8 cellular contexts compared by ENCODE assay signal in the genomic region with DNA sequence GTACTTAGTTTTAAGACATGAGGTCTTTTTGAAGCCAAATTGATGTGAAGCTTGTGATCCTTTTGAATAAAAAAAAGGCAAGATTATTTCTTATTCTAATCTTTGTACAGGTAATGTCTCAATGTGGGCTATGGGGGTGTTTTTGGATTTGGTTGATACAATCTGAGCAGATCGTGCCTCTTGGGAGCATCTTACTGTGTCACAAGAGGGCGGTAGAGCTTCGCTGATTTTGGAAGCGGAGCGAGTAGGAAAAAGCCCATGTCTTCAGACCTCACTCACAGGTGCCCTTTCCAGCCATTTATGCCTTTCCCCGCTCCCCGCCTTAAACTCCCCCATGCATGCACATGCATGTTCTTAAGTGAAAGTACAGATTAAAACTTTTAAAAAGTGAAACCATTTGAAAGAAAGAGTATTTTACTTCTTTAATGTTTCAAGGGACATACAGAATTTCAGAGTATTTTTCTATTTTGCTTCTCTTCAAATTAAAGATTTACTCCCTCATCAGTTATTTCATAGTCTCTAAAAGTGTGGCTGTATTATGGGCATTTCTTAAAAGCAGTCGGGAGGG. TPM values are rescaled to one million over a fixed set of nuclear protein-coding genes. Genes with fewer than 3 reads are reported as not detected.
DNase-seq lines count a peak whose midpoint lies in the region; TF ChIP-seq lines count a peak whose summit lies in the region.

No MANE protein-coding gene starts in this region.

- TF ChIP-seq CTCF in neural crest cell (conservative IDR thresholded peaks at IDR 0.05) (peak; percentile 93), tibial nerve (IDR thresholded peaks at IDR 0.05) (peak; percentile 59 to 81 (median 70))

- no peaks in the 10 kb centered on the region for H3K9me3 Mint-ChIP-seq in activated T-cell treated with anti-CD3 and anti-CD28 coated beads, Interleukin-2, amount 50 U/mL, for 24 hours
- H3K9me3 Mint-ChIP-seq in neural crest cell: no peaks in the 10 kb centered on the region

- DNase-seq in activated CD4-positive, CD25-positive, alpha-beta regulatory T cell treated with anti-CD3 and anti-CD28 coated beads, Interleukin-2, amount 50 U/mL, for 16 hours (ENCODE audit: low read depth, low spot score): peak; percentile 21
- DNase-seq in activated CD4-positive, CD25-positive, alpha-beta regulatory T cell treated with anti-CD3 and anti-CD28 coated beads, Interleukin-2, amount 50 U/mL, for 72 hours: no peak
- DNase-seq in HuH-7 (ENCODE audit: low spot score) (peak; percentile 65), NT2/D1 (ENCODE audit: low read depth, low spot score) (peak; percentile 80), fibroblast of peridontal ligament (ENCODE audit: extremely low read depth) (peak; percentile 79), neural crest cell (ENCODE audit: low read depth, low spot score) (peak; percentile 62), tibial nerve (ENCODE audit: low spot score in 2 of 2) (peak; percentile 45 to 75)
- DNase-seq in activated T-cell treated with anti-CD3 and anti-CD28 coated beads, Interleukin-2, amount 50 U/mL, for 24 hours: peak; percentile 59

- 6 to 10% methylated on average over 8 of the region's 8 CpGs for WGBS in tibial nerve, 2 donors

- H3K4me3 Mint-ChIP-seq in activated T-cell treated with anti-CD3 and anti-CD28 coated beads, Interleukin-2, amount 50 U/mL, for 24 hours: no peak overlapping the region
- no peak overlapping the region for H3K4me3 Mint-ChIP-seq in neural crest cell

- no peak overlapping the region for H3K9ac ChIP-seq in NT2/D1 (ENCODE audit: insufficient read length, low read depth)

- H3K27me3 Mint-ChIP-seq in activated T-cell treated with anti-CD3 and anti-CD28 coated beads, Interleukin-2, amount 50 U/mL, for 24 hours: peaks cover 22% of the 10 kb centered on the region
- H3K27me3 Mint-ChIP-seq in neural crest cell (ENCODE audit: low read depth): peaks cover 38% of the 10 kb centered on the region

- H3K9me3 ChIP-seq in NT2/D1 (ENCODE audit: insufficient read depth, low read length): no peaks in the 10 kb centered on the region
- no peaks in the 10 kb centered on the region for H3K9me3 ChIP-seq in tibial nerve

- H3K27ac Mint-ChIP-seq in activated T-cell treated with anti-CD3 and anti-CD28 coated beads, Interleukin-2, amount 50 U/mL, for 24 hours: no peak overlapping the region
- H3K27ac Mint-ChIP-seq in neural crest cell (ENCODE audit: unreplicated experiment): no peak overlapping the region

- no peaks in the 10 kb centered on the region for H3K4me1 Mint-ChIP-seq in activated T-cell treated with anti-CD3 and anti-CD28 coated beads, Interleukin-2, amount 50 U/mL, for 24 hours (ENCODE audit: low read depth)
- H3K4me1 Mint-ChIP-seq in neural crest cell: no peaks in the 10 kb centered on the region

- TF ChIP-seq EP300 in tibial nerve (IDR thresholded peaks at IDR 0.05): no peak

- H3K4me1 ChIP-seq in NT2/D1 (ENCODE audit: insufficient read depth, insufficient read length) (peaks cover 7% of the 10 kb centered on the region), tibial nerve (no peaks in the 10 kb centered on the region)

- TF ChIP-seq POLR2A in tibial nerve (IDR thresholded peaks at IDR 0.05): no peak

- H3K27me3 ChIP-seq in NT2/D1 (ENCODE audit: insufficient read depth, insufficient read length) (no peaks in the 10 kb centered on the region), tibial nerve (no peaks in the 10 kb centered on the region)

- H3K4me3 ChIP-seq in NT2/D1 (ENCODE audit: insufficient read length, low read depth) (no peak overlapping the region), tibial nerve (no peak overlapping the region)

- no peaks in the 10 kb centered on the region for H3K36me3 Mint-ChIP-seq in activated T-cell treated with anti-CD3 and anti-CD28 coated beads, Interleukin-2, amount 50 U/mL, for 24 hours (ENCODE audit: low read depth)
- no peaks in the 10 kb centered on the region for H3K36me3 Mint-ChIP-seq in neural crest cell (ENCODE audit: low read depth)

- no peak overlapping the region for H3K27ac ChIP-seq in tibial nerve

- H3K36me3 ChIP-seq in NT2/D1 (ENCODE audit: insufficient read depth, insufficient read length, low read length) (no peaks in the 10 kb centered on the region), tibial nerve (no peaks in the 10 kb centered on the region)

RNA-seq across cellular contexts. Expression of gene DDX25, which starts 18.8 kb away (rescaled TPM):
- 1.4 and 2.3 TPM in 2 replicates for total RNA-seq in neural crest cell
- total RNA-seq in tibial nerve: under 1 TPM in 1 of 4 donors, not detected in 3; 0.30 TPM

RNA-seq across cellular contexts. Expression of gene PUS3, which starts 20.1 kb away (rescaled TPM):
- total RNA-seq in neural crest cell (14.9 and 17.4 TPM in 2 replicates), tibial nerve (1 to 10 TPM; 3.3 to 6.6 (median 5.2) TPM)

RNA-seq across cellular contexts. Expression of gene VSIG10L2, which starts 22.7 kb away (rescaled TPM):
- not detected in 2 replicates for total RNA-seq in neural crest cell
- not detected for total RNA-seq in tibial nerve

RNA-seq across cellular contexts. Expression of gene HYLS1, which starts 35.6 kb away (rescaled TPM):
- total RNA-seq in neural crest cell (7.1 and 7.7 TPM in 2 replicates), tibial nerve (1 to 10 TPM in 2 of 4 donors, under 1 TPM in 2; 0.59 to 2.5 (median 1.3) TPM)
